Comparison of ENCODE assay signal across 8 cellular contexts in the genomic region with DNA sequence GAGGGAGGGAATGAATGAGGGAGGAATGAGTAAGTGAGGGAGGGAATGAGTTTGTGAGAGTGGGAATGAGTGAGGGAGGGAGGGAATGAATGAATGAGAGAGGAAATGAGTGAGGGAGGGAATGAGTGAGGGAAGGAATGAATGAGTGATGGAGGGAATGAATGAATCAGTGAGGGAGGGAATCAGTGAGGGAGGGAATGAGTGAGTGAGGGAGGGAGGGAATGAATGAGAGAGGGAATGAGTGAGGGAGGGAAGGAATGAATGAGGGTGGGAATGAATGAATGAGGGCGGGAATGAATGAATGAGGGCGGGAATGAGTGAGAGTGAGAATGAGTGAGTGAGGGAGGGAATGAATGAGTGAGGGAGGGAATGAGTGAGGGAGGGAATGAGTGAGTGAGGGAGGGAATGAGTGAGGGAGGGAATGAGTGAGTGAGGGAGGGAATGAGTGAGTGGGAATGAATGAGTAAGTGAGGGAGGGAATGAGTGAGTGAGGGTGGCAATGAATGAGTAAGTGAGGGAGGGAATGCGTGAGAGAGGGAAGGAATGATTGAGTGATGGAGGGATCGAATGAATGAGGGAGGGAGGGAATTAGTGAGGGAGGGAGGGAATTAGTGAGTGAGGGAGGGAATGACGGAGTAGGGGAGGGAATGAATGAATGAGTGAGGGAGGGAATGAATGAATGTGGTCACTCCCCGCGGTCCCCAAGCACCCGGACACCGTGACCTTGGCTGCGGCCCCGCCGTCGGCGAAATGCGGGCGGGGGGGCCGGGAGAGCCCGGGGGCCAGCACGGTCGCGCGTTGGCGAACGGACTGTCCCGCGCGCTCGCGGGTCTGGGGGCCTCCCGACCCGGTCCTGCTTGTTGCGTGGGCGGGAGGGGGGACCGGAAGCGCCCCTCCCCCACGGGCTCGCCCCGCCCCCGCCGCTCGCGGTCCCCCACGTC. TPM values are rescaled to one million over a fixed set of nuclear protein-coding genes. Genes with fewer than 3 reads are reported as not detected.
A peak's percentile ranks its signal among the peaks of the same experiment; 100 is the strongest.
DNase-seq lines count a peak whose midpoint lies in the region; ATAC-seq, FAIRE-seq and TF ChIP-seq lines count a peak whose summit lies in the region.

No MANE protein-coding gene starts in this region.

- no peak overlapping the region for H3K27ac Mint-ChIP-seq in nephron progenitor cell

- no peak overlapping the region for H2AFZ ChIP-seq in OCI-LY1 (ENCODE audit: low read length)

- no peaks in the 10 kb centered on the region for H4K20me1 ChIP-seq in OCI-LY1 (ENCODE audit: insufficient read depth, low read length)

- H3K4me3 ChIP-seq in HEK293 (ENCODE audit: low read depth, low read length) (peak overlapping the region; percentile 81), OCI-LY1 (ENCODE audit: low read depth, low read length, poor library complexity, severe bottlenecking) (peak overlapping the region; percentile 74)

- H3K9ac ChIP-seq in OCI-LY1 (ENCODE audit: low read length): peak overlapping the region; percentile 100

- peaks cover 43% of the 10 kb centered on the region for H3K4me1 Mint-ChIP-seq in nephron progenitor cell

- no peak for DNase-seq in GM12891 (ENCODE audit: insufficient read length, low spot score)
- peak; percentile 10 to 41 for DNase-seq in dermis microvascular lymphatic vessel endothelial cell (ENCODE audit: low read depth in 2 of 2)
- DNase-seq in nephron progenitor cell: no peak
- no peak for DNase-seq in activated gamma-delta T cell (lab: John Stamatoyannopoulos, UW)
- DNase-seq in COR-L47 (lab: John Stamatoyannopoulos, UW): no peak

- H3K27me3 Mint-ChIP-seq in nephron progenitor cell (ENCODE audit: low read depth, poor library complexity): peaks cover 7% of the 10 kb centered on the region

- no peaks in the 10 kb centered on the region for H3F3A ChIP-seq in OCI-LY1 (ENCODE audit: insufficient read depth, low read length)

- FAIRE-seq in GM12891 (lab: Jason Lieb, UNC): peak; percentile 75

- TF ChIP-seq CTCF in HEK293 (tag by site-specific recombination; IDR thresholded peaks at IDR 0.05): no peak
- TF ChIP-seq CTCF in OCI-LY1 (IDR thresholded peaks at IDR 0.05; ENCODE audit: low read length): no peak
- no peak for TF ChIP-seq CTCF in nephron progenitor cell (IDR thresholded peaks at IDR 0.05)

- TF ChIP-seq POLR2A in GM12891 (IDR thresholded peaks at IDR 0.05; ENCODE audit: low read depth, low read length): no peak

- peak overlapping the region; percentile 86 for H3K4me3 Mint-ChIP-seq in nephron progenitor cell

- H3K36me3 ChIP-seq in HEK293 (ENCODE audit: control insufficient read depth in 2 of 2, insufficient read depth in 1 of 2, low read length in 2 of 2): peaks cover 0 to 24% of the 10 kb centered on the region in 2 experiments; a peak in 1 of 3 replicates
- peaks cover 21% of the 10 kb centered on the region; the same call in 1 of the 2 replicates for H3K36me3 ChIP-seq in OCI-LY1 (ENCODE audit: insufficient read depth, low read length)

- CTCF ChIA-PET in HEK293 (lab: Yijun Ruan, JAX): no interaction called here

- H3K9me2 ChIP-seq in OCI-LY1 (ENCODE audit: low read depth, low read length): no peaks in the 10 kb centered on the region

- H3K4me1 ChIP-seq in HEK293 (ENCODE audit: control insufficient read depth, insufficient read depth, low read length) (peaks cover 8% of the 10 kb centered on the region), OCI-LY1 (ENCODE audit: insufficient read depth, low read length, severe bottlenecking) (peaks cover 29% of the 10 kb centered on the region)

- H3K27me3 ChIP-seq in OCI-LY1 (ENCODE audit: insufficient read depth, low read length): no peaks in the 10 kb centered on the region

- peaks cover 34% of the 10 kb centered on the region for H3K79me2 ChIP-seq in OCI-LY1 (ENCODE audit: insufficient read depth, low read length)

- H3K27ac ChIP-seq in HEK293 (ENCODE audit: extremely low read depth, low read depth, low read length) (no peak overlapping the region; the same call in 1 of the 2 replicates), OCI-LY1 (ENCODE audit: low read depth, low read length, poor library complexity, severe bottlenecking) (peak overlapping the region; percentile 46)

- H3K9me3 ChIP-seq in HEK293 (ENCODE audit: control insufficient read depth, insufficient read depth, low read depth, low read length) (no peaks in the 10 kb centered on the region), OCI-LY1 (ENCODE audit: low read length) (no peaks in the 10 kb centered on the region)

- no peak for ATAC-seq in HG02623 (IDR thresholded peaks at IDR 0.05; ENCODE audit: unreplicated experiment)

- H3K4me2 ChIP-seq in OCI-LY1 (ENCODE audit: low read length): peak overlapping the region; percentile 98

- no peaks in the 10 kb centered on the region for H3K9me3 Mint-ChIP-seq in nephron progenitor cell

- no peaks in the 10 kb centered on the region for H3K36me3 Mint-ChIP-seq in nephron progenitor cell (ENCODE audit: low read depth)

- POLR2A ChIA-PET in HEK293 (lab: Yijun Ruan, JAX): interaction anchor here (1.0 to 1.6 kb wide), 4 partner anchors 7 to 34 kb away, joined by 3 to 10 read pairs (median 3); no protein-coding TSS in a partner anchor

TF ChIP-seq in GM12891, 5 proteins besides CTCF, POLR2A, EP300 and RAD21:
- TF ChIP-seq PAX5 (IDR thresholded peaks at IDR 0.05; ENCODE audit: insufficient read depth, low read length, severe bottlenecking): peak; percentile 41
- TF ChIP-seq POLR2AphosphoS5 (IDR thresholded peaks at IDR 0.05; ENCODE audit: low read depth, low read length): no peak
- no peak; the same call in 1 of the 2 replicates for TF ChIP-seq POU2F2 (IDR thresholded peaks at IDR 0.05; ENCODE audit: low read depth, low read length)
- no peak for TF ChIP-seq TAF1 (IDR thresholded peaks at IDR 0.05; ENCODE audit: low read depth, low read length)
- TF ChIP-seq SPI1 (IDR thresholded peaks at IDR 0.05; ENCODE audit: low read depth, low read length): no peak

TF ChIP-seq in HEK293, 187 proteins besides CTCF, POLR2A, EP300 and RAD21 (continues in another document):
- TF ChIP-seq ZNF391 (tag by site-specific recombination; IDR thresholded peaks at IDR 0.05; ENCODE audit: borderline replicate concordance, low read depth) (peak; percentile 37; the same call in 1 of the 2 replicates), ZNF639 (tag by site-specific recombination; IDR thresholded peaks at IDR 0.05) (0 out of 2 replicates have a peak, but pooled peaks have one; percentile 32), ZNF2 (tag by site-specific recombination; IDR thresholded peaks at IDR 0.05) (peak; percentile 8; the same call in 1 of the 2 replicates), KLF8 (tag by site-specific recombination; IDR thresholded peaks at IDR 0.05) (peak; percentile 19; the same call in 1 of the 2 replicates), ZNF398 (tag by site-specific recombination; IDR thresholded peaks at IDR 0.05) (peak; percentile 87), ZNF777 (tag by site-specific recombination; IDR thresholded peaks at IDR 0.05; ENCODE audit: borderline replicate concordance) (0 out of 2 replicates have a peak, but pooled peaks have one; percentile 40), ZNF239 (tag by site-specific recombination; IDR thresholded peaks at IDR 0.05) (no peak; the same call in 1 of the 2 replicates), ZNF785 (tag by site-specific recombination; IDR thresholded peaks at IDR 0.05) (0 out of 2 replicates have a peak, but pooled peaks have one; percentile 14), EGR2 (tag by site-specific recombination; IDR thresholded peaks at IDR 0.05; ENCODE audit: low read depth) (0 out of 2 replicates have a peak, but pooled peaks have one; percentile 4), ZNF366 (tag by site-specific recombination; conservative IDR thresholded peaks at IDR 0.05) (peak; percentile 98), GLIS1 (tag by site-specific recombination; IDR thresholded peaks at IDR 0.05) (peak; percentile 7; the same call in 1 of the 2 replicates), ZNF174 (tag by site-specific recombination; IDR thresholded peaks at IDR 0.05) (no peak), ZEB2 (tag by site-specific recombination; IDR thresholded peaks at IDR 0.05) (peak; percentile 1; the same call in 1 of the 2 replicates)

RNA-seq across cellular contexts. Expression of gene UBE2I, which starts 1.1 kb away (rescaled TPM):
- 113 TPM for polyA plus RNA-seq in GM12891 (2012; ENCODE audit: low read depth, missing spikeins)
- 34.1 and 40.1 TPM in 2 replicates for total RNA-seq in dermis microvascular lymphatic vessel endothelial cell

RNA-seq across cellular contexts. Expression of gene BAIAP3, which starts 25.1 kb away (rescaled TPM):
- 0.21 TPM for polyA plus RNA-seq in GM12891 (2012; ENCODE audit: low read depth, missing spikeins)
- total RNA-seq in dermis microvascular lymphatic vessel endothelial cell: 0.64 and 1.6 TPM in 2 replicates

RNA-seq across cellular contexts. Expression of gene TSR3, which starts 43.4 kb away (rescaled TPM):
- 42.4 TPM for polyA plus RNA-seq in GM12891 (2012; ENCODE audit: low read depth, missing spikeins)
- total RNA-seq in dermis microvascular lymphatic vessel endothelial cell: 53.7 and 58.4 TPM in 2 replicates

RNA-seq across cellular contexts. Expression of gene GNPTG, which starts 43.4 kb away (rescaled TPM):
- 18.7 TPM for polyA plus RNA-seq in GM12891 (2012; ENCODE audit: low read depth, missing spikeins)
- 16.8 and 36.2 TPM in 2 replicates for total RNA-seq in dermis microvascular lymphatic vessel endothelial cell

RNA-seq across cellular contexts. Expression of gene TPSD1, which starts 52.4 kb away (rescaled TPM):
- polyA plus RNA-seq in GM12891 (2012; ENCODE audit: low read depth, missing spikeins): not detected
- not detected in 2 replicates for total RNA-seq in dermis microvascular lymphatic vessel endothelial cell

Comparison
In these comparisons a context has a peak if more than half of its experiments do, and no peak if none do; other contexts are left out.
1. DNase-seq: peak in dermis microvascular lymphatic vessel endothelial cell (2 of 2); none in GM12891 (single experiment), nephron progenitor cell (single experiment), activated gamma-delta T cell (single experiment) and COR-L47 (single experiment).